ENCODE assay signal across 11 cellular contexts in genomic region chr10:124636271-124636993, GRCh38.
DNase-seq lines count a peak whose midpoint lies in the region.
"Had no signal": no experiment of that assay in that cellular context is flagged by ENCODE, and none has a peak within 500 bp of the region (broad histone marks: within the 10 kb centered on the region; RNA-seq: fewer than 3 reads in every experiment).

No MANE protein-coding gene starts in this region.

- H3K18ac ChIP-seq in neuronal stem cell (ENCODE audit: low read length) = peak overlapping the region; percentile 39

- H2BK5ac ChIP-seq in neuronal stem cell (ENCODE audit: low read length) = peak overlapping the region; percentile 78

- H3K4me1 ChIP-seq in neuronal stem cell (ENCODE audit: control insufficient read depth in 2 of 2, insufficient read depth in 1 of 2, low read depth in 1 of 2, low read length in 2 of 2) = peaks cover 14 to 16% of the 10 kb centered on the region in 2 donors

- no peak overlapping the region for H3K4me2 ChIP-seq in neuronal stem cell (ENCODE audit: insufficient read depth, low read length, poor library complexity, severe bottlenecking)

- H3K27ac ChIP-seq in KOPT-K1 (ENCODE audit: low read depth, low read length, poor library complexity, severe bottlenecking) = peak overlapping the region; percentile 97
- no peak overlapping the region for H3K27ac ChIP-seq in neuronal stem cell (replicated peaks; ENCODE audit: low read length)
- H3K27ac ChIP-seq: coronary artery had no signal

- no peak overlapping the region for H2BK12ac ChIP-seq in neuronal stem cell (ENCODE audit: low read length)

- peak overlapping the region; percentile 7 for H3K23ac ChIP-seq in neuronal stem cell (ENCODE audit: low read depth, low read length, poor library complexity)

- H3K4ac ChIP-seq in neuronal stem cell (ENCODE audit: low read length) = no peak overlapping the region

- peak overlapping the region; percentile 49 for H2BK120ac ChIP-seq in neuronal stem cell (ENCODE audit: low read depth, low read length)

- peak; percentile 36 for DNase-seq in activated CD8-positive, alpha-beta memory T cell treated with anti-CD3 and anti-CD28 coated beads, Interleukin-2, amount 50 U/mL, for 4 hours
- no peak for DNase-seq in activated CD8-positive, alpha-beta memory T cell treated with anti-CD3 and anti-CD28 coated beads for 24 hours
- DNase-seq in activated gamma-delta T cell (lab: John Stamatoyannopoulos, UW) = peak; percentile 25
- no peak for DNase-seq in neuronal stem cell (ENCODE audit: low spot score)
- no peak for DNase-seq in HUDEP-2 (lab: John Stamatoyannopoulos, UW; ENCODE audit: unreplicated experiment in 76 of 76)
- no peak for DNase-seq in germinal center (ENCODE audit: low spot score)
- DNase-seq in cortex of kidney (lab: John Stamatoyannopoulos, UW) = no peak
- DNase-seq: IMR-90, mesendoderm had no signal

- H3K79me1 ChIP-seq in neuronal stem cell (ENCODE audit: low read depth, low read length) = peaks cover 9% of the 10 kb centered on the region

- H3K9ac ChIP-seq in neuronal stem cell (ENCODE audit: low read depth, low read length, poor library complexity) = no peak overlapping the region

- no peak overlapping the region for H3K4me3 ChIP-seq in neuronal stem cell (ENCODE audit: low read length in 2 of 2)
- H3K4me3 ChIP-seq: coronary artery had no signal

- no peak overlapping the region for H4K91ac ChIP-seq in neuronal stem cell (ENCODE audit: low read depth, low read length, poor library complexity)

- no peak overlapping the region for H3K14ac ChIP-seq in neuronal stem cell (ENCODE audit: low read length)

- peaks cover 15% of the 10 kb centered on the region for H3K9me3 ChIP-seq in KOPT-K1 (ENCODE audit: insufficient read depth, low read length, poor library complexity, severe bottlenecking)
- H3K9me3 ChIP-seq in neuronal stem cell (replicated peaks in 1 of 2; ENCODE audit: control insufficient read depth in 2 of 2, insufficient read depth in 1 of 2, low read depth in 1 of 2, low read length in 2 of 2) = no peaks in the 10 kb centered on the region

- no peak overlapping the region for H4K8ac ChIP-seq in neuronal stem cell (ENCODE audit: low read depth, low read length)

- H3K27me3 ChIP-seq in neuronal stem cell (ENCODE audit: control insufficient read depth in 3 of 3, insufficient read depth in 3 of 3, low read depth in 1 of 3, low read length in 3 of 3) = no peaks in the 10 kb centered on the region

- H2BK15ac ChIP-seq in neuronal stem cell (ENCODE audit: low read length) = no peak overlapping the region

- H2AFZ ChIP-seq in neuronal stem cell (ENCODE audit: low read length) = no peak overlapping the region

- H2AK5ac ChIP-seq in neuronal stem cell (ENCODE audit: low read depth, low read length) = peak overlapping the region; percentile 89

- WGBS in neuronal stem cell (ENCODE audit: extremely low coverage in 2 of 2, insufficient read length in 2 of 2, insufficient replicate concordance in 1 of 2), 2 donors = no CpG with 5 or more reads among the region's 19 CpGs

- H3K36me3 ChIP-seq in KOPT-K1 (ENCODE audit: insufficient read depth, low read length) (peaks cover 6% of the 10 kb centered on the region; the same call in 1 of the 2 replicates), neuronal stem cell (replicated peaks in 1 of 2; ENCODE audit: control insufficient read depth in 2 of 2, insufficient read depth in 2 of 2, low read length in 2 of 2) (peaks cover 2 to 4% of the 10 kb centered on the region in 2 donors)

Comparison
In these comparisons a context has a peak if more than half of its experiments do, and no peak if none do; other contexts are left out.
1. DNase-seq: peak in activated CD8-positive, alpha-beta memory T cell treated with anti-CD3 and anti-CD28 coated beads, Interleukin-2, amount 50 U/mL, for 4 hours (single experiment) and activated gamma-delta T cell (single experiment); none in activated CD8-positive, alpha-beta memory T cell treated with anti-CD3 and anti-CD28 coated beads for 24 hours (single experiment), neuronal stem cell (single experiment), HUDEP-2 (0 of 76), germinal center (single experiment) and cortex of kidney (single experiment).